Comparison of ENCODE assay signal across 8 cellular contexts in genomic region chr5:1174122-1174936, GRCh38. TPM values are rescaled to one million over a fixed set of nuclear protein-coding genes. Genes with fewer than 3 reads are reported as not detected.
A peak's percentile ranks its signal among the peaks of the same experiment; 100 is the strongest.
DNase-seq lines count a peak whose midpoint lies in the region; ATAC-seq and TF ChIP-seq lines count a peak whose summit lies in the region.

No MANE protein-coding gene starts in this region.

- TF ChIP-seq CTCF in DOHH2 (IDR thresholded peaks at IDR 0.05; ENCODE audit: low read depth, low read length, poor library complexity, severe bottlenecking) = peak; percentile 82
- peak; percentile 49 for TF ChIP-seq CTCF in Loucy (conservative IDR thresholded peaks at IDR 0.05; ENCODE audit: low read length)

- no peak overlapping the region for H2AFZ ChIP-seq in Loucy (ENCODE audit: low read length)

- intact Hi-C loops in left colon (cut with DNase I, micrococcal nuclease) = no loop called here

- peak; percentile 82 for ATAC-seq in left colon
- no peak for ATAC-seq in HG03095 (IDR thresholded peaks at IDR 0.05; ENCODE audit: unreplicated experiment)
- no peak for ATAC-seq in GM21390 (IDR thresholded peaks at IDR 0.05; ENCODE audit: unreplicated experiment)

- H4K20me1 ChIP-seq in DOHH2 (ENCODE audit: control insufficient read depth, insufficient read depth, low read depth, low read length) (no peaks in the 10 kb centered on the region), Loucy (ENCODE audit: insufficient read depth, low read length, poor library complexity, severe bottlenecking) (no peaks in the 10 kb centered on the region)

- H3K36me3 ChIP-seq in DOHH2 (ENCODE audit: control insufficient read depth, low read length) = no peaks in the 10 kb centered on the region
- no peaks in the 10 kb centered on the region for H3K36me3 ChIP-seq in Loucy (ENCODE audit: insufficient read depth, low read length)

- H3K79me2 ChIP-seq in DOHH2 (ENCODE audit: control insufficient read depth, low read length) (no peaks in the 10 kb centered on the region), Loucy (ENCODE audit: insufficient read depth, low read length) (peaks cover 33% of the 10 kb centered on the region)

- H3K9me3 ChIP-seq in DOHH2 (ENCODE audit: control insufficient read depth, insufficient read depth, low read length) (no peaks in the 10 kb centered on the region), Loucy (ENCODE audit: insufficient read depth, low read depth, low read length) (no peaks in the 10 kb centered on the region; the same call in 1 of the 2 replicates)

- peak; percentile 39 for DNase-seq in T-helper 2 cell treated with Interferon-gamma antibody and Interleukin-4, amounts not matched to agents 5 μg/mL and 100 μg/mL, for 36 hours (ENCODE audit: low spot score)
- DNase-seq in cerebellar cortex (ENCODE audit: low spot score) (peak; percentile 21), left colon (peak; percentile 46 to 75)
- peak; percentile 30 to 52 (median 37) for DNase-seq in stimulated activated CD4-positive, alpha-beta T cell treated with anti-CD3 and anti-CD28 coated beads, TNF-alpha, amount 100 ng/mL, for 48 hours (ENCODE audit: low read depth in 3 of 3)

- H3K4me2 ChIP-seq in DOHH2 (ENCODE audit: low read length) = no peak overlapping the region
- H3K4me2 ChIP-seq in Loucy (ENCODE audit: low read depth, low read length, poor library complexity, severe bottlenecking) = peak overlapping the region; percentile 95

- H3K27me3 ChIP-seq in DOHH2 (ENCODE audit: control insufficient read depth, low read length) (no peaks in the 10 kb centered on the region), Loucy (ENCODE audit: insufficient read depth, low read length, poor library complexity, severe bottlenecking) (no peaks in the 10 kb centered on the region)

- H3K9me3 Mint-ChIP-seq in T-helper 2 cell treated with Interferon-gamma antibody and Interleukin-4, amounts not matched to agents 5 μg/mL and 100 μg/mL, for 36 hours = no peaks in the 10 kb centered on the region

- no peak overlapping the region for H3K27ac ChIP-seq in DOHH2 (ENCODE audit: low read depth, low read length)

- H3K9me2 ChIP-seq in DOHH2 (replicated peaks; ENCODE audit: control insufficient read depth, low read length) (no peaks in the 10 kb centered on the region), Loucy (replicated peaks; ENCODE audit: low read depth, low read length) (no peaks in the 10 kb centered on the region)

- no peaks in the 10 kb centered on the region for H3K36me3 Mint-ChIP-seq in T-helper 2 cell treated with Interferon-gamma antibody and Interleukin-4, amounts not matched to agents 5 μg/mL and 100 μg/mL, for 36 hours (ENCODE audit: low read depth)

- H3F3A ChIP-seq in DOHH2 (ENCODE audit: control insufficient read depth, insufficient read depth) = no peaks in the 10 kb centered on the region
- H3F3A ChIP-seq in Loucy (ENCODE audit: low read depth) = no peaks in the 10 kb centered on the region; the same call in 1 of the 2 replicates

- H3K4me1 Mint-ChIP-seq in T-helper 2 cell treated with Interferon-gamma antibody and Interleukin-4, amounts not matched to agents 5 μg/mL and 100 μg/mL, for 36 hours (ENCODE audit: low read depth) = peaks cover 1% of the 10 kb centered on the region

- H3K27me3 Mint-ChIP-seq in T-helper 2 cell treated with Interferon-gamma antibody and Interleukin-4, amounts not matched to agents 5 μg/mL and 100 μg/mL, for 36 hours (ENCODE audit: low read depth) = no peaks in the 10 kb centered on the region

- no peak overlapping the region for H3K9ac ChIP-seq in Loucy (ENCODE audit: low read depth, low read length, poor library complexity, severe bottlenecking)

- no peak overlapping the region for H3K4me3 ChIP-seq in DOHH2 (ENCODE audit: low read length)
- H3K4me3 ChIP-seq in Loucy (ENCODE audit: low read length, poor library complexity, severe bottlenecking) = peak overlapping the region; percentile 82

- H3K4me1 ChIP-seq in DOHH2 (ENCODE audit: control insufficient read depth, low read length) (no peaks in the 10 kb centered on the region), Loucy (ENCODE audit: insufficient read depth, low read length, poor library complexity, severe bottlenecking) (peaks cover 28% of the 10 kb centered on the region)

- H3K4me3 Mint-ChIP-seq in T-helper 2 cell treated with Interferon-gamma antibody and Interleukin-4, amounts not matched to agents 5 μg/mL and 100 μg/mL, for 36 hours = no peak overlapping the region

- H3K27ac Mint-ChIP-seq in T-helper 2 cell treated with Interferon-gamma antibody and Interleukin-4, amounts not matched to agents 5 μg/mL and 100 μg/mL, for 36 hours = no peak overlapping the region

RNA-seq across cellular contexts. Expression of gene SLC6A19, which starts 27.1 kb away (rescaled TPM):
- 10 to 100 TPM in 1 of 2 donors, 1 to 10 TPM in 1; 5.8 to 72.5 TPM for total RNA-seq in left colon

RNA-seq across cellular contexts. Expression of gene SLC6A18, which starts 50.9 kb away (rescaled TPM):
- total RNA-seq in left colon = under 1 TPM in 1 of 2 donors, not detected in 1; 0.11 TPM
